ENCODE assay signal across 25 cellular contexts in the genomic region with DNA sequence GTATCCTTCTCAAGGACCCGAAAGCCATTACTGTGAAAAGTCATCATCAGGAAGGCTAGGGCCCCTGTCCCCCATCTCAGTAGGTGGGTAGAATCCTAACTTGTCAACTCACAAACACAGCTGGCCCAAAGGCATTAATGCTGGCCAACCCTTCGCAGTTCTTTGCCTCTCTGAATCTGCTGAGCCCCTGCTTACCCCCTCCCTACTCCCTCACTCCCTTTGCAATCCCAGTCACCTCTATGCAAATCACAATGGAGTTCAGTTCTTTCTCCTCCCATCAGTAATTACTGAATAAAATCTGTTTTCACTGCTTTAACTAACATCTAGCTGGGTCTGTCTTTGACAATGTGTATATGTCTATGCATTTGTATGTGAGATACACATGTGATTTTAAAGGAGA. TPM values are rescaled to one million over a fixed set of nuclear protein-coding genes. Genes with fewer than 3 reads are reported as not detected.
DNase-seq lines count a peak whose midpoint lies in the region; ATAC-seq, FAIRE-seq and TF ChIP-seq lines count a peak whose summit lies in the region.
"Had no signal": no experiment of that assay in that cellular context is flagged by ENCODE, and none has a peak within 500 bp of the region (broad histone marks: within the 10 kb centered on the region; RNA-seq: fewer than 3 reads in every experiment).

No MANE protein-coding gene starts in this region.

- H3K9me3 Mint-ChIP-seq in astrocyte (ENCODE audit: unreplicated experiment) (peaks cover 2% of the 10 kb centered on the region), nephron progenitor cell (peaks cover 2% of the 10 kb centered on the region)
- peaks cover 3 to 4% of the 10 kb centered on the region in 2 donors for H3K9me3 Mint-ChIP-seq in activated T-cell treated with anti-CD3 and anti-CD28 coated beads, Interleukin-2, amount 50 U/mL, for 72 hours
- H3K9me3 Mint-ChIP-seq: CD8-positive, alpha-beta memory T cell; IgD-negative memory B cell had no signal

- H3K4me1 Mint-ChIP-seq in astrocyte (ENCODE audit: low read depth, unreplicated experiment): peaks cover 14% of the 10 kb centered on the region
- H3K4me1 Mint-ChIP-seq in nephron progenitor cell: peaks cover 11% of the 10 kb centered on the region
- peaks cover 25% of the 10 kb centered on the region for H3K4me1 Mint-ChIP-seq in activated T-cell treated with anti-CD3 and anti-CD28 coated beads, Interleukin-2, amount 50 U/mL, for 72 hours (ENCODE audit: low read depth)

- H3K27me3 ChIP-seq in HUES48 (ENCODE audit: control insufficient read depth, insufficient read depth, low read length): no peaks in the 10 kb centered on the region
- H3K27me3 ChIP-seq in astrocyte (ENCODE audit: insufficient read depth, low read length): no peaks in the 10 kb centered on the region
- H3K27me3 ChIP-seq: SJCRH30 had no signal

- H2AFZ ChIP-seq in astrocyte (ENCODE audit: low read depth, low read length): no peak overlapping the region

- H3K4me3 ChIP-seq in HUES48 (ENCODE audit: low read depth, low read length) (peak overlapping the region; percentile 20; the same call in 1 of the 2 replicates), astrocyte (ENCODE audit: insufficient read depth, low read depth, low read length) (no peak overlapping the region)
- H3K4me3 ChIP-seq: SJCRH30 had no signal

- no peaks in the 10 kb centered on the region for H3K36me3 ChIP-seq in HUES48 (ENCODE audit: control insufficient read depth, insufficient read depth, low read length)
- H3K36me3 ChIP-seq in astrocyte (ENCODE audit: insufficient read depth, low read length): no peaks in the 10 kb centered on the region
- H3K36me3 ChIP-seq: SJCRH30 had no signal

- H3K79me2 ChIP-seq in astrocyte (ENCODE audit: insufficient read depth, low read length): no peaks in the 10 kb centered on the region

- H3K27ac Mint-ChIP-seq in astrocyte (ENCODE audit: unreplicated experiment) (peak overlapping the region; percentile 56), nephron progenitor cell (peak overlapping the region; percentile 78)
- no peak overlapping the region for H3K27ac Mint-ChIP-seq in activated T-cell treated with anti-CD3 and anti-CD28 coated beads, Interleukin-2, amount 50 U/mL, for 72 hours
- H3K27ac Mint-ChIP-seq: HFFc6 had no signal

- H3K4me3 Mint-ChIP-seq in astrocyte (ENCODE audit: unreplicated experiment) (no peak overlapping the region), nephron progenitor cell (no peak overlapping the region)
- H3K4me3 Mint-ChIP-seq in activated T-cell treated with anti-CD3 and anti-CD28 coated beads, Interleukin-2, amount 50 U/mL, for 72 hours: no peak overlapping the region
- H3K4me3 Mint-ChIP-seq: CD8-positive, alpha-beta memory T cell; HFFc6; IgD-negative memory B cell had no signal

- no peak for ATAC-seq in activated T-cell treated with anti-CD3 and anti-CD28 coated beads, Interleukin-2, amount 50 U/mL, for 72 hours (replicated peaks in 1 of 2)
- ATAC-seq in HG03039 (IDR thresholded peaks at IDR 0.05; ENCODE audit: unreplicated experiment): no peak
- ATAC-seq in GM18517 (IDR thresholded peaks at IDR 0.05; ENCODE audit: unreplicated experiment): no peak

- H3K27me3 Mint-ChIP-seq in astrocyte (ENCODE audit: low read depth, unreplicated experiment): no peaks in the 10 kb centered on the region
- H3K27me3 Mint-ChIP-seq in nephron progenitor cell (ENCODE audit: low read depth, poor library complexity): peaks cover 5% of the 10 kb centered on the region
- no peaks in the 10 kb centered on the region for H3K27me3 Mint-ChIP-seq in activated T-cell treated with anti-CD3 and anti-CD28 coated beads, Interleukin-2, amount 50 U/mL, for 72 hours (ENCODE audit: low read depth)

- no peak overlapping the region for H3K9ac ChIP-seq in HUES48 (ENCODE audit: low read depth, low read length)
- no peak overlapping the region for H3K9ac ChIP-seq in astrocyte (ENCODE audit: low read length)

- DNase-seq in ELF-1 (ENCODE audit: low read depth, low spot score): peak; percentile 38
- DNase-seq in astrocyte (ENCODE audit: low read depth): no peak
- DNase-seq in nephron progenitor cell: no peak
- DNase-seq in activated T-cell treated with anti-CD3 and anti-CD28 coated beads, Interleukin-2, amount 50 U/mL, for 72 hours: no peak
- DNase-seq: Calu3; CD8-positive, alpha-beta memory T cell; GDM1; HFFc6; MV-4-11; NCI-H1105 treated with DMSO at 0.1 percent for 48 hours; NCI-H2029 treated with DMSO at 0.1 percent for 48 hours; NCI-H2171; NCI-H345; NCI-H524; OCI-M1; SJCRH30 had no signal

- no peak overlapping the region for H3K4me2 ChIP-seq in astrocyte (ENCODE audit: low read length)

- TF ChIP-seq CTCF in astrocyte (IDR thresholded peaks at IDR 0.05; ENCODE audit: insufficient read depth, low read depth, low read length): no peak
- no peak for TF ChIP-seq CTCF in nephron progenitor cell (IDR thresholded peaks at IDR 0.05)

- peaks cover 2% of the 10 kb centered on the region for H3K36me3 Mint-ChIP-seq in astrocyte (ENCODE audit: low read depth, unreplicated experiment)
- H3K36me3 Mint-ChIP-seq in nephron progenitor cell (ENCODE audit: low read depth): no peaks in the 10 kb centered on the region
- H3K36me3 Mint-ChIP-seq in activated T-cell treated with anti-CD3 and anti-CD28 coated beads, Interleukin-2, amount 50 U/mL, for 72 hours (ENCODE audit: insufficient read depth in 2 of 2): no peaks in the 10 kb centered on the region
- H3K36me3 Mint-ChIP-seq: CD8-positive, alpha-beta memory T cell had no signal

- FAIRE-seq in astrocyte (lab: Jason Lieb, UNC): no peak
- FAIRE-seq: A204.1, H54 had no signal

- H3K27ac ChIP-seq in HUES48 (ENCODE audit: low read depth, low read length) (peak overlapping the region; percentile 86), astrocyte (ENCODE audit: low read depth, low read length) (no peak overlapping the region)
- H3K27ac ChIP-seq: C4-2B, HL-60, SJCRH30 had no signal

- H3K9me3 ChIP-seq in HUES48 (ENCODE audit: control insufficient read depth, insufficient read depth, low read length) (no peaks in the 10 kb centered on the region), astrocyte (ENCODE audit: insufficient read depth, low read depth, low read length) (no peaks in the 10 kb centered on the region)
- H3K9me3 ChIP-seq: SJCRH30 had no signal

- H3K4me1 ChIP-seq in HUES48 (ENCODE audit: control insufficient read depth, insufficient read depth, low read length): peaks cover 26% of the 10 kb centered on the region
- peaks cover 4% of the 10 kb centered on the region for H3K4me1 ChIP-seq in astrocyte (ENCODE audit: insufficient read depth, low read length)

- H4K20me1 ChIP-seq in astrocyte (ENCODE audit: insufficient read depth, low read length): no peaks in the 10 kb centered on the region

RNA-seq across cellular contexts. Expression of a gene that starts 38.1 kb away (rescaled TPM):
- not detected in 2 replicates for total RNA-seq in astrocyte
- total RNA-seq in activated T-cell treated with anti-CD3 and anti-CD28 coated beads, Interleukin-2, amount 50 U/mL, for 72 hours: 10 to 100 TPM; 18.8 to 23.5 TPM
- total RNA-seq: Calu3, HFFc6, HT-29 had no signal

Comparison
In these comparisons a context has a peak if more than half of its experiments do, and no peak if none do; other contexts are left out.
1. RNA of a gene that starts 38.1 kb away (total RNA-seq): 18.8 to 23.5 TPM in activated T-cell treated with anti-CD3 and anti-CD28 coated beads, Interleukin-2, amount 50 U/mL, for 72 hours; not detected in astrocyte; every median in the first group is over 10 times any median in the second.